ENCODE assay signal across 14 cellular contexts in genomic region chr5:107396351-107396690, GRCh38.
DNase-seq lines count a peak whose midpoint lies in the region; ATAC-seq and TF ChIP-seq lines count a peak whose summit lies in the region.
"Had no signal": no experiment of that assay in that cellular context is flagged by ENCODE, and none has a peak within 500 bp of the region (broad histone marks: within the 10 kb centered on the region; RNA-seq: fewer than 3 reads in every experiment).

No MANE protein-coding gene starts in this region.

- WGBS in stomach, 5 donors: 91 to 97% (median 94%) methylated on average over 1 of the region's 1 CpG

- H3K9me3 Mint-ChIP-seq in nephron: no peaks in the 10 kb centered on the region

- H3K9me3 ChIP-seq in stomach: no peaks in the 10 kb centered on the region
- H3K9me3 ChIP-seq: Caco-2 had no signal

- no peak overlapping the region for H3K27ac ChIP-seq in stomach

- peaks cover 7% of the 10 kb centered on the region for H3K27me3 Mint-ChIP-seq in nephron (ENCODE audit: low read depth)

- no peak overlapping the region for H3K4me3 Mint-ChIP-seq in nephron

- H3K27me3 ChIP-seq in stomach: no peaks in the 10 kb centered on the region

- TF ChIP-seq POLR2A in stomach (IDR thresholded peaks at IDR 0.05): no peak

- no peaks in the 10 kb centered on the region for H3K36me3 Mint-ChIP-seq in nephron (ENCODE audit: low read depth)

- ATAC-seq in GM19395 (IDR thresholded peaks at IDR 0.05; ENCODE audit: unreplicated experiment) (peak; percentile 56), HG02759 (IDR thresholded peaks at IDR 0.05; ENCODE audit: unreplicated experiment) (peak; percentile 50), HG03442 (IDR thresholded peaks at IDR 0.05; ENCODE audit: unreplicated experiment) (peak; percentile 42)
- ATAC-seq: HepG2 had no signal

- no peak for DNase-seq in stomach
- no peak for DNase-seq in NCI-H2196 treated with DMSO at 0.1 percent for 48 hours (lab: John Stamatoyannopoulos, UW; ENCODE audit: unreplicated experiment)
- DNase-seq in NCI-H146 treated with DMSO at 0.1 percent for 48 hours (lab: John Stamatoyannopoulos, UW; ENCODE audit: unreplicated experiment): no peak
- DNase-seq in NCI-H1694 treated with DMSO at 0.1 percent for 48 hours (lab: John Stamatoyannopoulos, UW): no peak
- DNase-seq: activated effector memory CD4-positive, alpha-beta T cell treated with Interleukin-2 at 50 U/mL for 16 hours; Caco-2; caudate nucleus; NCI-H187; stimulated activated CD4-positive, alpha-beta T cell treated with anti-CD3 and anti-CD28 coated beads, Interleukin-2, amount 100 ng/mL, for 24 hours had no signal

- H3K27ac Mint-ChIP-seq in nephron: peak overlapping the region; percentile 4 to 58 (median 44)

- H3K4me1 ChIP-seq in stomach: no peaks in the 10 kb centered on the region
- H3K4me1 ChIP-seq: Caco-2 had no signal

- no peaks in the 10 kb centered on the region for H3K36me3 ChIP-seq in stomach

- no peak for TF ChIP-seq CTCF in nephron (IDR thresholded peaks at IDR 0.05; ENCODE audit: unreplicated experiment in 3 of 3)
- TF ChIP-seq CTCF in stomach (IDR thresholded peaks at IDR 0.05): no peak

- no peak for TF ChIP-seq EP300 in stomach (IDR thresholded peaks at IDR 0.05)

- peaks cover 40% of the 10 kb centered on the region for H3K4me1 Mint-ChIP-seq in nephron

- H3K4me3 ChIP-seq in stomach: no peak overlapping the region

- intact Hi-C loops in stomach (cut with DNase I; ENCODE audit: low total_unique reads): no loop called here
